23 cellular contexts compared by ENCODE assay signal in the genomic region with DNA sequence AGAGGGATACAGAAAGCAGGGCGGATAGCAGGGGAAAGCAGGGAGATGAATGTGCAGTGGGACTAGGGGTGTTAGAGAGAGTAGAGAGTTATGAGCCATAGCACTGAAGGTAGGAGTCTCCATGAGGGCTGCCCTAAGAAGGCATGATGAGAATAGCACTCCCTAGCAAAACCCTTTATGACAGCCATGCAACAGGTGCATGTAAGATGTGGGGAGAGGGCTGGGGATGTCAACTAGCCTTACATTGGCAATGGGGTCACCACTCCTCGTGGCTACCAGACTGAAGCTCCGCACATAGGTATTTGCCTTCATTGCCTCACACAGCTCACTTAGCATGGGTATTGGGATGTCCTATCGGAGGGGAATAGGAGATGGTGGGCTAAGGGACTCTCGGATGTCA. TPM values are rescaled to one million over a fixed set of nuclear protein-coding genes. Genes with fewer than 3 reads are reported as not detected.
DNase-seq lines count a peak whose midpoint lies in the region; ATAC-seq and TF ChIP-seq lines count a peak whose summit lies in the region.
"Had no signal": no experiment of that assay in that cellular context is flagged by ENCODE, and none has a peak within 500 bp of the region (broad histone marks: within the 10 kb centered on the region; RNA-seq: fewer than 3 reads in every experiment).

No MANE protein-coding gene starts in this region.

- no peak for DNase-seq in CD8-positive, alpha-beta T cell
- no peak for DNase-seq in H9
- no peak for DNase-seq in activated naive CD8-positive, alpha-beta T cell treated with anti-CD3 and anti-CD28 coated beads for 36 hours
- DNase-seq in neural crest cell (ENCODE audit: low read depth, low spot score) = no peak
- DNase-seq in heart right ventricle = no peak
- DNase-seq in SHP77 treated with DMSO at 0.1 percent for 48 hours (lab: John Stamatoyannopoulos, UW) = no peak
- DNase-seq: ACHN; COR-L47; DMS 273 treated with DMSO at 0.1 percent for 48 hours; IMR-90; Karpas-422; MG63; NCI-H1105; NCI-H2081; NCI-H2171 treated with DMSO at 0.1 percent for 48 hours; NCI-H446 treated with DMSO at 0.1 percent for 48 hours; NCI-H69; NK-92 treated with Interleukin-12 subunit alpha and Interleukin-12 subunit beta, amount 100 ng/mL, for 24 hours had no signal

- H3K23me2 ChIP-seq in H9 (ENCODE audit: insufficient read length, low read depth, low read length, poor library complexity, severe bottlenecking) = peaks cover 5% of the 10 kb centered on the region

- no peaks in the 10 kb centered on the region for H3K79me2 ChIP-seq in H9 (ENCODE audit: insufficient read depth, low read length)

- CTCF ChIA-PET in CD8-positive, alpha-beta T cell (lab: Charles Lee) = interaction anchor here (2.3 kb wide), 1 partner anchor 15 kb away, joined by 8 read pairs; a partner anchor contains a TSS

- no peak overlapping the region; the same call in 1 of the 2 replicates for H3K14ac ChIP-seq in H9 (ENCODE audit: insufficient read depth, low read length)

- H4K5ac ChIP-seq in H9 (ENCODE audit: insufficient read length, low read depth, low read length) = no peak overlapping the region

- H3K4me3 ChIP-seq in CD8-positive, alpha-beta T cell (ENCODE audit: low read depth, low read length) = no peak overlapping the region
- H3K4me3 ChIP-seq in heart right ventricle = no peak overlapping the region
- H3K4me3 ChIP-seq: HAP-1, MG63 had no signal

- H2AK5ac ChIP-seq in H9 (ENCODE audit: insufficient read length, low read length) = no peak overlapping the region

- no peak overlapping the region for H3T11ph ChIP-seq in H9 (ENCODE audit: low read length)

- peaks cover 15% of the 10 kb centered on the region for H3K4me1 Mint-ChIP-seq in CD8-positive, alpha-beta T cell (ENCODE audit: low read depth)
- H3K4me1 Mint-ChIP-seq in H9 = peaks cover 10 to 17% of the 10 kb centered on the region in 2 experiments
- peaks cover 15% of the 10 kb centered on the region for H3K4me1 Mint-ChIP-seq in activated naive CD8-positive, alpha-beta T cell treated with anti-CD3 and anti-CD28 coated beads for 36 hours
- peaks cover 9% of the 10 kb centered on the region for H3K4me1 Mint-ChIP-seq in neural crest cell

- no peak for ATAC-seq in CD8-positive, alpha-beta T cell
- ATAC-seq in heart right ventricle = no peak
- no peak for ATAC-seq in GM19035 (IDR thresholded peaks at IDR 0.05; ENCODE audit: unreplicated experiment)
- ATAC-seq: Right ventricle myocardium inferior, SK-N-SH treated with all-trans-retinoic acid at 6 μM for 48 hours had no signal

- H3K4ac ChIP-seq in H9 (ENCODE audit: low read depth, low read length) = no peak overlapping the region

- H2BK20ac ChIP-seq in H9 (ENCODE audit: low read depth, low read length, poor library complexity, severe bottlenecking) = no peak overlapping the region

- no peaks in the 10 kb centered on the region for H4K20me1 ChIP-seq in H9 (ENCODE audit: control insufficient read depth, insufficient read depth, insufficient read length)

- H3K18ac ChIP-seq in H9 (ENCODE audit: insufficient read length, low read depth, low read length) = no peak overlapping the region

- H3K27me3 Mint-ChIP-seq in CD8-positive, alpha-beta T cell (ENCODE audit: low read depth) = no peaks in the 10 kb centered on the region
- H3K27me3 Mint-ChIP-seq in H9 (ENCODE audit: low read depth) (no peaks in the 10 kb centered on the region), neural crest cell (ENCODE audit: low read depth) (no peaks in the 10 kb centered on the region)
- no peaks in the 10 kb centered on the region for H3K27me3 Mint-ChIP-seq in activated naive CD8-positive, alpha-beta T cell treated with anti-CD3 and anti-CD28 coated beads for 36 hours

- H3K9me3 Mint-ChIP-seq in CD8-positive, alpha-beta T cell = no peaks in the 10 kb centered on the region
- no peaks in the 10 kb centered on the region for H3K9me3 Mint-ChIP-seq in H9
- H3K9me3 Mint-ChIP-seq in activated naive CD8-positive, alpha-beta T cell treated with anti-CD3 and anti-CD28 coated beads for 36 hours = no peaks in the 10 kb centered on the region
- no peaks in the 10 kb centered on the region for H3K9me3 Mint-ChIP-seq in neural crest cell

- no peaks in the 10 kb centered on the region for H3K9me3 ChIP-seq in CD8-positive, alpha-beta T cell (ENCODE audit: low read length)
- no peaks in the 10 kb centered on the region for H3K9me3 ChIP-seq in H9 (ENCODE audit: control insufficient read depth, low read depth, low read length)
- H3K9me3 ChIP-seq in heart right ventricle = no peaks in the 10 kb centered on the region
- H3K9me3 ChIP-seq: HAP-1, MG63 had no signal

- H3K36me3 ChIP-seq in CD8-positive, alpha-beta T cell (ENCODE audit: insufficient read depth, low read length) = peaks cover 31% of the 10 kb centered on the region
- peaks cover 0 to 87% (median 7%) of the 10 kb centered on the region in 9 donors for H3K36me3 ChIP-seq in heart right ventricle

- no peak overlapping the region for H4K91ac ChIP-seq in H9 (ENCODE audit: insufficient read length, low read depth, low read length)

- H3K36me3 Mint-ChIP-seq in CD8-positive, alpha-beta T cell = peaks cover 69% of the 10 kb centered on the region
- H3K36me3 Mint-ChIP-seq in H9 (ENCODE audit: insufficient read depth in 1 of 3, low read depth in 3 of 3) (peaks cover 20 to 54% (median 40%) of the 10 kb centered on the region in 3 experiments; a peak in 6 of 7 replicates), neural crest cell (ENCODE audit: low read depth) (peaks cover 7% of the 10 kb centered on the region)
- peaks cover 15% of the 10 kb centered on the region for H3K36me3 Mint-ChIP-seq in activated naive CD8-positive, alpha-beta T cell treated with anti-CD3 and anti-CD28 coated beads for 36 hours

- H3K23ac ChIP-seq in H9 (ENCODE audit: insufficient read length, low read depth, low read length) = no peak overlapping the region

- intact Hi-C loops in CD8-positive, alpha-beta T cell (cut with DNase I, micrococcal nuclease) = no loop called here
- intact Hi-C loops in heart right ventricle (cut with DNase I) = no loop called here

- H2BK5ac ChIP-seq in H9 (ENCODE audit: insufficient read length, low read length) = no peak overlapping the region

- H3K27ac ChIP-seq in CD8-positive, alpha-beta T cell (ENCODE audit: low read depth, low read length) = no peak overlapping the region
- H3K27ac ChIP-seq in H9 (ENCODE audit: insufficient read length, low read depth, low read length) (no peak overlapping the region), heart right ventricle (no peak overlapping the region)
- H3K27ac ChIP-seq: C4-2B had no signal

- no peak overlapping the region for H3K9ac ChIP-seq in H9 (ENCODE audit: extremely low read depth, insufficient read length, low read length)

- POLR2A ChIA-PET in CD8-positive, alpha-beta T cell (lab: Charles Lee) = interaction anchor here (1.1 kb wide), 1 partner anchor 114 kb away, joined by 5 read pairs; no protein-coding TSS in a partner anchor

- no peak overlapping the region for H2BK120ac ChIP-seq in H9 (ENCODE audit: low read depth, low read length, poor library complexity, severe bottlenecking)

- no peak overlapping the region for H4K8ac ChIP-seq in H9 (replicated peaks; ENCODE audit: insufficient read length, low read depth, low read length)

- peaks cover 10% of the 10 kb centered on the region for H3K4me1 ChIP-seq in CD8-positive, alpha-beta T cell (ENCODE audit: insufficient read depth, low read length)
- H3K4me1 ChIP-seq in H9 (ENCODE audit: insufficient read depth, low read length) (no peaks in the 10 kb centered on the region), heart right ventricle (peaks cover 6 to 23% (median 11%) of the 10 kb centered on the region in 9 donors)

- H2AFZ ChIP-seq in H9 (ENCODE audit: low read length) = no peak overlapping the region

- no peak overlapping the region for H2BK15ac ChIP-seq in H9 (ENCODE audit: low read depth, low read length)

- TF ChIP-seq CTCF in CD8-positive, alpha-beta T cell (IDR thresholded peaks at IDR 0.05) = no peak
- TF ChIP-seq CTCF in H9 (conservative IDR thresholded peaks at IDR 0.05) (no peak), neural crest cell (conservative IDR thresholded peaks at IDR 0.05) (no peak), heart right ventricle (IDR thresholded peaks at IDR 0.05) (no peak)

- no peak overlapping the region for H3K4me3 Mint-ChIP-seq in CD8-positive, alpha-beta T cell
- H3K4me3 Mint-ChIP-seq in H9 (no peak overlapping the region), neural crest cell (peak overlapping the region; percentile 13)
- no peak overlapping the region for H3K4me3 Mint-ChIP-seq in activated naive CD8-positive, alpha-beta T cell treated with anti-CD3 and anti-CD28 coated beads for 36 hours

- no peak overlapping the region for H3K4me2 ChIP-seq in H9 (ENCODE audit: insufficient read depth, insufficient read length, low read length)

- H3K27me3 ChIP-seq in CD8-positive, alpha-beta T cell (ENCODE audit: insufficient read depth, low read length) = no peaks in the 10 kb centered on the region
- H3K27me3 ChIP-seq in H9 (ENCODE audit: insufficient read depth, low read length) (no peaks in the 10 kb centered on the region), heart right ventricle (no peaks in the 10 kb centered on the region)
- H3K27me3 ChIP-seq: MG63 had no signal

- H3K79me1 ChIP-seq in H9 (ENCODE audit: insufficient read depth, low read depth, low read length, poor library complexity, severe bottlenecking) = no peaks in the 10 kb centered on the region

- no peak overlapping the region for H2BK12ac ChIP-seq in H9 (ENCODE audit: insufficient read length, low read depth, low read length)

- no CpG with 5 or more reads among the region's 5 CpGs for WGBS in H9 (ENCODE audit: extremely low coverage, insufficient read length, low lambda C conversion rate)
- WGBS in heart right ventricle, 2 donors = 89 to 92% methylated on average over 5 of the region's 5 CpGs

- H3K27ac Mint-ChIP-seq in CD8-positive, alpha-beta T cell = peak overlapping the region; percentile 6
- H3K27ac Mint-ChIP-seq in H9 (peak overlapping the region in 2 of 3 experiments; percentile 3 to 29; a peak in 5 of 7 replicates), neural crest cell (ENCODE audit: unreplicated experiment) (no peak overlapping the region)
- peak overlapping the region; percentile 27 for H3K27ac Mint-ChIP-seq in activated naive CD8-positive, alpha-beta T cell treated with anti-CD3 and anti-CD28 coated beads for 36 hours

- no peak overlapping the region for H3K56ac ChIP-seq in H9 (ENCODE audit: insufficient read length, low read depth, low read length)

RNA-seq across cellular contexts. Expression of a gene that starts 4.6 kb away (rescaled TPM):
- total RNA-seq in CD8-positive, alpha-beta T cell = 1 to 10 TPM in 1 of 2 experiments, under 1 TPM in 1; 0.98 to 1.7 TPM
- total RNA-seq in H9 (2021) (0.42 and 1.6 TPM in 2 replicates), neural crest cell (1.6 and 2.7 TPM in 2 replicates), heart right ventricle (under 1 TPM in 2 of 10 donors, not detected in 8; 0.46 to 0.74 TPM)
- 1 to 10 TPM; 2.3 to 2.5 TPM for total RNA-seq in activated naive CD8-positive, alpha-beta T cell treated with anti-CD3 and anti-CD28 coated beads for 36 hours
- under 1 TPM; 0.06 to 0.88 TPM for polyA plus RNA-seq in heart right ventricle
- total RNA-seq: IMR-90, Right ventricle myocardium inferior had no signal

RNA-seq across cellular contexts. Expression of a gene that starts 5.2 kb away (rescaled TPM):
- 10 to 100 TPM; 35.0 to 40.4 TPM for total RNA-seq in CD8-positive, alpha-beta T cell
- total RNA-seq in H9 (2021) = 54.1 and 60.5 TPM in 2 replicates
- 10 to 100 TPM; 80.9 to 81.9 TPM for total RNA-seq in activated naive CD8-positive, alpha-beta T cell treated with anti-CD3 and anti-CD28 coated beads for 36 hours
- total RNA-seq in neural crest cell = 48.7 and 57.1 TPM in 2 replicates
- 10 to 100 TPM; 12.9 to 26.6 (median 18.3) TPM for total RNA-seq in heart right ventricle
- 10 to 100 TPM; 52.3 to 57.6 TPM for polyA plus RNA-seq in heart right ventricle

RNA-seq across cellular contexts. Expression of a gene that starts 5.5 kb away (rescaled TPM):
- under 1 TPM; 0.49 to 0.94 TPM for total RNA-seq in CD8-positive, alpha-beta T cell
- total RNA-seq in H9 (2021) (5.8 and 6.7 TPM in 2 replicates), neural crest cell (11.2 and 11.9 TPM in 2 replicates), heart right ventricle (10 to 100 TPM; 11.4 to 16.5 (median 13.3) TPM)
- total RNA-seq in activated naive CD8-positive, alpha-beta T cell treated with anti-CD3 and anti-CD28 coated beads for 36 hours = 1 to 10 TPM; 3.5 TPM
- polyA plus RNA-seq in heart right ventricle = 1 to 10 TPM; 5.7 to 8.5 TPM

RNA-seq across cellular contexts. Expression of a gene that starts 14.7 kb away (rescaled TPM):
- total RNA-seq in CD8-positive, alpha-beta T cell = under 1 TPM; 0.62 to 0.86 TPM
- total RNA-seq in H9 (2021) (not detected in 2 replicates), neural crest cell (not detected in 2 replicates), heart right ventricle (1 to 10 TPM in 4 of 10 donors, under 1 TPM in 5, not detected in 1; 0.35 to 5.8 (median 0.71) TPM)
- total RNA-seq in activated naive CD8-positive, alpha-beta T cell treated with anti-CD3 and anti-CD28 coated beads for 36 hours = 10 to 100 TPM; 22.2 to 22.3 TPM
- 1 to 10 TPM; 2.4 to 4.0 TPM for polyA plus RNA-seq in heart right ventricle
- total RNA-seq: IMR-90 had no signal
- polyA plus RNA-seq: IMR-90 had no signal

RNA-seq across cellular contexts. Expression of a gene that starts 18.8 kb away (rescaled TPM):
- 10 to 100 TPM in 1 of 2 experiments, 1 to 10 TPM in 1; 7.0 to 12.1 TPM for total RNA-seq in CD8-positive, alpha-beta T cell
- 90.3 and 91.4 TPM in 2 replicates for total RNA-seq in H9 (2021)
- 10 to 100 TPM; 66.4 to 79.1 TPM for total RNA-seq in activated naive CD8-positive, alpha-beta T cell treated with anti-CD3 and anti-CD28 coated beads for 36 hours
- total RNA-seq in neural crest cell = 134 and 135 TPM in 2 replicates
- total RNA-seq in heart right ventricle = 10 to 100 TPM; 29.6 to 47.2 (median 39.6) TPM
- 10 to 100 TPM; 24.8 to 33.4 TPM for polyA plus RNA-seq in heart right ventricle
